In genomic region chr6:170106906-170107525, GRCh38 we compare ENCODE assay signal across 27 cellular contexts.
DNase-seq lines count a peak whose midpoint lies in the region; ATAC-seq and TF ChIP-seq lines count a peak whose summit lies in the region.
"Had no signal": no experiment of that assay in that cellular context is flagged by ENCODE, and none has a peak within 500 bp of the region (broad histone marks: within the 10 kb centered on the region; RNA-seq: fewer than 3 reads in every experiment).

No MANE protein-coding gene starts in this region.

- intact Hi-C loops in left ventricle myocardium inferior (cut with micrococcal nuclease), result no loop called here
- intact Hi-C loops in Right ventricle myocardium inferior (cut with DNase I), result no loop called here
- intact Hi-C loops in dorsolateral prefrontal cortex (cut with DNase I), result no loop called here
- intact Hi-C loops in gastrocnemius medialis (cut with DNase I; ENCODE audit: low total_unique reads), result no loop called here

- no peak overlapping the region for H3K4me3 ChIP-seq in left ventricle myocardium inferior
- H3K4me3 ChIP-seq in dorsolateral prefrontal cortex, result no peak overlapping the region
- H3K4me3 ChIP-seq in neural progenitor cell, result no peak overlapping the region
- H3K4me3 ChIP-seq in gastrocnemius medialis, result no peak overlapping the region
- H3K4me3 ChIP-seq: BLaER1, prostate gland, SJCRH30, upper lobe of right lung had no signal

- TF ChIP-seq CTCF in left ventricle myocardium inferior (IDR thresholded peaks at IDR 0.05; ENCODE audit: borderline replicate concordance), result no peak
- TF ChIP-seq CTCF in dorsolateral prefrontal cortex (IDR thresholded peaks at IDR 0.05 in 54 of 56, conservative IDR thresholded peaks at IDR 0.05 in 2 of 56; ENCODE audit: low read depth in 1 of 56, partially characterized antibody in 56 of 56), result no peak
- no peak for TF ChIP-seq CTCF in neural progenitor cell (IDR thresholded peaks at IDR 0.05)
- TF ChIP-seq CTCF in type B pancreatic cell (conservative IDR thresholded peaks at IDR 0.05), result no peak
- TF ChIP-seq CTCF in gastrocnemius medialis (IDR thresholded peaks at IDR 0.05 in 4 of 5, conservative IDR thresholded peaks at IDR 0.05 in 1 of 5), result no peak

- no peak for TF ChIP-seq POLR2A in gastrocnemius medialis (IDR thresholded peaks at IDR 0.05)

- H3K27me3 Mint-ChIP-seq in neural progenitor cell (ENCODE audit: insufficient read depth, low read depth) (peaks cover 8% of the 10 kb centered on the region), type B pancreatic cell (peaks cover 3% of the 10 kb centered on the region)
- H3K27me3 Mint-ChIP-seq: activated naive CD4-positive, alpha-beta T cell treated with anti-CD3 and anti-CD28 coated beads, Interleukin-2, amount 50 U/mL, for 24 hours had no signal

- H3K4me3 Mint-ChIP-seq in neural progenitor cell (no peak overlapping the region), type B pancreatic cell (no peak overlapping the region)
- H3K4me3 Mint-ChIP-seq: activated naive CD4-positive, alpha-beta T cell treated with anti-CD3 and anti-CD28 coated beads, Interleukin-2, amount 50 U/mL, for 24 hours; neural crest cell had no signal

- no peak overlapping the region for H3K9ac ChIP-seq in neural progenitor cell
- H3K9ac ChIP-seq: BLaER1 had no signal

- H3K79me2 ChIP-seq in neural progenitor cell (ENCODE audit: low read depth), result no peaks in the 10 kb centered on the region

- H3K4me1 Mint-ChIP-seq in neural progenitor cell, result peaks cover 6% of the 10 kb centered on the region
- no peaks in the 10 kb centered on the region for H3K4me1 Mint-ChIP-seq in type B pancreatic cell (ENCODE audit: unreplicated experiment)
- H3K4me1 Mint-ChIP-seq: activated naive CD4-positive, alpha-beta T cell treated with anti-CD3 and anti-CD28 coated beads, Interleukin-2, amount 50 U/mL, for 24 hours; neural crest cell had no signal

- in situ Hi-C loops in gastrocnemius medialis (cut with MboI; ENCODE audit: low sequenced_read_pairs in 4 of 4), result no loop called here

- no peaks in the 10 kb centered on the region for H3K27me3 ChIP-seq in left ventricle myocardium inferior (ENCODE audit: low read depth)
- peaks cover 0 to 4% (median 0%) of the 10 kb centered on the region in 45 donors for H3K27me3 ChIP-seq in dorsolateral prefrontal cortex
- H3K27me3 ChIP-seq in neural progenitor cell, result no peaks in the 10 kb centered on the region
- no peaks in the 10 kb centered on the region for H3K27me3 ChIP-seq in gastrocnemius medialis
- H3K27me3 ChIP-seq: BLaER1, upper lobe of right lung had no signal

- DNase-seq in left ventricle myocardium inferior, result peak; percentile 4
- DNase-seq in Right ventricle myocardium inferior (ENCODE audit: missing footprints), result no peak
- peak in 7 of 10 donors; percentile 2 to 24 (median 11) for DNase-seq in dorsolateral prefrontal cortex
- no peak for DNase-seq in neural progenitor cell (ENCODE audit: low spot score)
- DNase-seq in type B pancreatic cell (ENCODE audit: extremely low spot score, unreplicated experiment), result peak; percentile 34
- no peak for DNase-seq in stimulated activated CD8-positive, alpha-beta memory T cell treated with anti-CD3 and anti-CD28 coated beads, Interleukin-4, amount 100 ng/mL, for 48 hours
- no peak for DNase-seq in gastrocnemius medialis
- DNase-seq: activated CD4-positive, alpha-beta T cell treated with anti-CD3 and anti-CD28 coated beads, Interleukin-2, amount 50 U/mL, for 4 hours; activated CD4-positive, CD25-positive, alpha-beta regulatory T cell; activated T-cell treated with anti-CD3 and anti-CD28 coated beads, Interleukin-2, amount 50 U/mL, for 1 hour; amygdala; DMS53; effector memory CD4-positive, alpha-beta T cell; erythroblast; GDM1; NCI-H1092; NCI-H187 treated with DMSO at 0.1 percent for 48 hours; NCI-H69; SJCRH30; T-helper 1 cell; upper lobe of right lung had no signal

- H3K27ac Mint-ChIP-seq in neural progenitor cell, result peak overlapping the region; percentile 67
- no peak overlapping the region for H3K27ac Mint-ChIP-seq in type B pancreatic cell
- H3K27ac Mint-ChIP-seq: activated naive CD4-positive, alpha-beta T cell treated with anti-CD3 and anti-CD28 coated beads, Interleukin-2, amount 50 U/mL, for 24 hours had no signal

- no peak overlapping the region for H3K27ac ChIP-seq in left ventricle myocardium inferior (replicated peaks)
- H3K27ac ChIP-seq in dorsolateral prefrontal cortex, result no peak overlapping the region
- H3K27ac ChIP-seq in neural progenitor cell, result no peak overlapping the region
- H3K27ac ChIP-seq in gastrocnemius medialis, result no peak overlapping the region
- H3K27ac ChIP-seq: BLaER1, prostate gland, SJCRH30, upper lobe of right lung had no signal

- no peak overlapping the region for H2AFZ ChIP-seq in neural progenitor cell (replicated peaks)

- H3F3A ChIP-seq in neural progenitor cell (ENCODE audit: low read depth), result no peaks in the 10 kb centered on the region

- H3K36me3 ChIP-seq in left ventricle myocardium inferior, result no peaks in the 10 kb centered on the region
- H3K36me3 ChIP-seq in neural progenitor cell, result no peaks in the 10 kb centered on the region
- H3K36me3 ChIP-seq in gastrocnemius medialis, result no peaks in the 10 kb centered on the region
- H3K36me3 ChIP-seq: BLaER1, prostate gland, SJCRH30, upper lobe of right lung had no signal

- H3K4me1 ChIP-seq in left ventricle myocardium inferior (no peaks in the 10 kb centered on the region), neural progenitor cell (no peaks in the 10 kb centered on the region), gastrocnemius medialis (no peaks in the 10 kb centered on the region)
- H3K4me1 ChIP-seq: prostate gland, SJCRH30, upper lobe of right lung had no signal

- H3K9me3 Mint-ChIP-seq in neural progenitor cell, result peaks cover 6% of the 10 kb centered on the region
- H3K9me3 Mint-ChIP-seq in type B pancreatic cell, result no peaks in the 10 kb centered on the region
- H3K9me3 Mint-ChIP-seq: activated naive CD4-positive, alpha-beta T cell treated with anti-CD3 and anti-CD28 coated beads, Interleukin-2, amount 50 U/mL, for 24 hours; neural crest cell had no signal

- H3K4me2 ChIP-seq in neural progenitor cell, result no peak overlapping the region
- H3K4me2 ChIP-seq: BLaER1 had no signal

- H4K20me1 ChIP-seq in neural progenitor cell (ENCODE audit: low read depth), result no peaks in the 10 kb centered on the region
- H4K20me1 ChIP-seq: BLaER1 had no signal

- H3K36me3 Mint-ChIP-seq in neural progenitor cell (no peaks in the 10 kb centered on the region), type B pancreatic cell (no peaks in the 10 kb centered on the region)
- H3K36me3 Mint-ChIP-seq: activated naive CD4-positive, alpha-beta T cell treated with anti-CD3 and anti-CD28 coated beads, Interleukin-2, amount 50 U/mL, for 24 hours had no signal

- ATAC-seq in Right ventricle myocardium inferior (no peak), HG03439 (IDR thresholded peaks at IDR 0.05; ENCODE audit: unreplicated experiment) (no peak), gastrocnemius medialis (no peak)
- ATAC-seq: Panc1, upper lobe of right lung had no signal

- H3K9me3 ChIP-seq in left ventricle myocardium inferior (replicated peaks) (no peaks in the 10 kb centered on the region), neural progenitor cell (ENCODE audit: low read depth) (no peaks in the 10 kb centered on the region), gastrocnemius medialis (no peaks in the 10 kb centered on the region)
- H3K9me3 ChIP-seq: BLaER1, prostate gland, SJCRH30, upper lobe of right lung had no signal

Comparison
In these comparisons a context has a peak if more than half of its experiments do, and no peak if none do; other contexts are left out.
1. DNase-seq: peak in left ventricle myocardium inferior (single experiment), dorsolateral prefrontal cortex (7 of 10) and type B pancreatic cell (single experiment); none in Right ventricle myocardium inferior (single experiment), neural progenitor cell (single experiment), stimulated activated CD8-positive, alpha-beta memory T cell treated with anti-CD3 and anti-CD28 coated beads, Interleukin-4, amount 100 ng/mL, for 48 hours (single experiment) and gastrocnemius medialis (0 of 2).